Comparison of ENCODE assay signal across 24 cellular contexts in genomic region chr10:98459385-98459784, GRCh38.
"Had no signal": no experiment of that assay in that cellular context is flagged by ENCODE, and none has a peak within 500 bp of the region (broad histone marks: within the 10 kb centered on the region; RNA-seq: fewer than 3 reads in every experiment).

No MANE protein-coding gene starts in this region.

- FAIRE-seq: HTR-8/SVneo had no signal

- ATAC-seq: Panc1, PC-3, SK-N-SH treated with all-trans-retinoic acid at 6 μM for 48 hours had no signal

- H3K27ac ChIP-seq: HL-60, RWPE1, SJCRH30 had no signal

- DNase-seq: Karpas-422, KG1, MG63, NCI-H1092, NCI-H1105 treated with DMSO at 0.1 percent for 48 hours, NCI-H1417 treated with DMSO at 0.1 percent for 48 hours, NCI-H187, NCI-H2029, NCI-H2081 treated with DMSO at 0.1 percent for 48 hours, NCI-H2171, NCI-H226, NCI-H446, NCI-H510A, NCI-H524 treated with DMSO at 0.1 percent for 48 hours, NCI-H69, NCI-H774, PC-3, SHP77 treated with DMSO at 0.1 percent for 48 hours, SJCRH30 had no signal

- H3K4me3 ChIP-seq: MG63, SJCRH30 had no signal

- H3K36me3 ChIP-seq: MG63, SJCRH30 had no signal

- H3K27me3 ChIP-seq: MG63, SJCRH30 had no signal

- H3K9me3 ChIP-seq: MG63, SJCRH30 had no signal
